ENCODE assay signal across 9 cellular contexts in genomic region chr20:34249291-34249690, GRCh38. TPM values are rescaled to one million over a fixed set of nuclear protein-coding genes. Genes with fewer than 3 reads are reported as not detected.
DNase-seq lines count a peak whose midpoint lies in the region; ATAC-seq and TF ChIP-seq lines count a peak whose summit lies in the region.
"Had no signal": no experiment of that assay in that cellular context is flagged by ENCODE, and none has a peak within 500 bp of the region (broad histone marks: within the 10 kb centered on the region; RNA-seq: fewer than 3 reads in every experiment).

No MANE protein-coding gene starts in this region.

- DNase-seq in CD8-positive, alpha-beta T cell, result no peak
- DNase-seq in H4 (ENCODE audit: low spot score), result peak; percentile 81
- DNase-seq in SK-MEL-5 (ENCODE audit: low read depth, low spot score), result peak; percentile 22
- DNase-seq in left lobe of liver (ENCODE audit: low spot score), result no peak
- no peak for DNase-seq in PC-9
- DNase-seq in uterus, result no peak
- DNase-seq in C1 segment of cervical spinal cord (lab: John Stamatoyannopoulos, UW), result no peak

- no peaks in the 10 kb centered on the region for H3K9me2 ChIP-seq in PC-9 (ENCODE audit: insufficient read depth)

- TF ChIP-seq POLR2A in uterus (IDR thresholded peaks at IDR 0.05), result no peak

- H3K27ac ChIP-seq in CD8-positive, alpha-beta T cell (ENCODE audit: low read depth, low read length), result no peak overlapping the region
- no peak overlapping the region for H3K27ac ChIP-seq in PC-9
- H3K27ac ChIP-seq in uterus, result no peak overlapping the region

- H3K36me3 ChIP-seq in CD8-positive, alpha-beta T cell (ENCODE audit: insufficient read depth, low read length), result no peaks in the 10 kb centered on the region
- no peaks in the 10 kb centered on the region for H3K36me3 ChIP-seq in PC-9 (ENCODE audit: low read depth)
- H3K36me3 ChIP-seq in uterus, result no peaks in the 10 kb centered on the region

- H4K20me1 ChIP-seq in PC-9 (ENCODE audit: insufficient read depth), result no peaks in the 10 kb centered on the region

- no peaks in the 10 kb centered on the region for H3K9me3 ChIP-seq in CD8-positive, alpha-beta T cell (ENCODE audit: low read length)
- no peaks in the 10 kb centered on the region for H3K9me3 ChIP-seq in PC-9 (ENCODE audit: insufficient read depth, low read depth)
- H3K9me3 ChIP-seq in uterus, result no peaks in the 10 kb centered on the region

- H2AFZ ChIP-seq in PC-9, result no peak overlapping the region

- no peak for ATAC-seq in CD8-positive, alpha-beta T cell
- ATAC-seq in left lobe of liver (peak; percentile 24), GM18858 (IDR thresholded peaks at IDR 0.05; ENCODE audit: unreplicated experiment) (no peak)
- ATAC-seq: Panc1 had no signal

- H3K79me2 ChIP-seq in PC-9 (ENCODE audit: low read depth), result no peaks in the 10 kb centered on the region

- no peak overlapping the region for H3K4me3 ChIP-seq in CD8-positive, alpha-beta T cell (ENCODE audit: low read depth, low read length)
- no peak overlapping the region for H3K4me3 ChIP-seq in PC-9
- H3K4me3 ChIP-seq in uterus, result no peak overlapping the region

- no peaks in the 10 kb centered on the region for H3K4me1 ChIP-seq in CD8-positive, alpha-beta T cell (ENCODE audit: insufficient read depth, low read length)
- H3K4me1 ChIP-seq in PC-9 (replicated peaks; ENCODE audit: insufficient read depth) (peaks cover 5% of the 10 kb centered on the region; the same call in 1 of the 2 replicates), uterus (no peaks in the 10 kb centered on the region)

- H3F3A ChIP-seq in PC-9 (ENCODE audit: insufficient read depth, low read depth), result no peaks in the 10 kb centered on the region

- no peak overlapping the region for H3K4me2 ChIP-seq in PC-9

- no peaks in the 10 kb centered on the region for H3K36me3 Mint-ChIP-seq in CD8-positive, alpha-beta T cell

- no peaks in the 10 kb centered on the region for H3K9me3 Mint-ChIP-seq in CD8-positive, alpha-beta T cell

- intact Hi-C loops in CD8-positive, alpha-beta T cell (cut with DNase I, micrococcal nuclease), result no loop called here
- intact Hi-C loops in PC-9 (cut with micrococcal nuclease; ENCODE audit: unreplicated experiment), result no loop called here
- intact Hi-C loops in uterus (cut with DNase I; ENCODE audit: low total_unique reads), result no loop called here

- no peaks in the 10 kb centered on the region for H3K27me3 Mint-ChIP-seq in CD8-positive, alpha-beta T cell (ENCODE audit: low read depth)

- CTCF ChIA-PET in CD8-positive, alpha-beta T cell (lab: Charles Lee), result interaction anchor here (0.7 kb wide), 2 partner anchors 47 to 507 kb away, joined by 3 to 4 read pairs; no protein-coding TSS in a partner anchor
- CTCF ChIA-PET in PC-9 (lab: Charles Lee), result no interaction called here

- TF ChIP-seq CTCF in CD8-positive, alpha-beta T cell (IDR thresholded peaks at IDR 0.05), result no peak
- TF ChIP-seq CTCF in PC-9 (conservative IDR thresholded peaks at IDR 0.05) (no peak), uterus (IDR thresholded peaks at IDR 0.05) (no peak)

- in situ Hi-C loops in SK-MEL-5 (cut with HindIII; ENCODE audit: low pct_unique_long_range_greater_than_20kb, low sequenced_read_pairs), result no loop called here

- peaks cover 9% of the 10 kb centered on the region for H3K4me1 Mint-ChIP-seq in CD8-positive, alpha-beta T cell (ENCODE audit: low read depth)

- POLR2A ChIA-PET in CD8-positive, alpha-beta T cell (lab: Charles Lee), result interaction anchor here (1.2 kb wide), 1 partner anchor 25 kb away, joined by 3 read pairs; no protein-coding TSS in a partner anchor
- POLR2A ChIA-PET in PC-9 (lab: Charles Lee; ENCODE audit: unreplicated experiment), result no interaction called here

- H3K27me3 ChIP-seq in CD8-positive, alpha-beta T cell (ENCODE audit: insufficient read depth, low read length), result no peaks in the 10 kb centered on the region
- H3K27me3 ChIP-seq in PC-9 (ENCODE audit: insufficient read depth, low read depth), result no peaks in the 10 kb centered on the region
- no peaks in the 10 kb centered on the region for H3K27me3 ChIP-seq in uterus

- peak overlapping the region; percentile 16 for H3K27ac Mint-ChIP-seq in CD8-positive, alpha-beta T cell

- BruUV-seq in PC-9 (replicated peaks; lab: Mats Ljungman, UMichigan), result no TSS peak

- no peak overlapping the region for H3K4me3 Mint-ChIP-seq in CD8-positive, alpha-beta T cell

RNA-seq across cellular contexts. Expression of gene ASIP, which starts 8.1 kb away (rescaled TPM):
- not detected for total RNA-seq in CD8-positive, alpha-beta T cell
- not detected in 2 replicates for total RNA-seq in H4 (2014; rRNA removed; shearing (Covaris generic))
- total RNA-seq in SK-MEL-5 (2014; rRNA removed; shearing (Covaris generic)), result 0.55 TPM in 1 of 2 replicates, not detected in the other
- not detected in 2 replicates for polyA plus RNA-seq in SK-MEL-5 (2015; cell fraction: cytosol; rRNA removed)
- polyA plus RNA-seq in SK-MEL-5 (2015; cell fraction: nucleus; rRNA removed), result not detected in 2 replicates
- total RNA-seq in left lobe of liver (0.55 TPM), PC-9 (2021) (not detected in 2 replicates), uterus (not detected)

RNA-seq across cellular contexts. Expression of gene AHCY, which starts 53.9 kb away (rescaled TPM):
- total RNA-seq in CD8-positive, alpha-beta T cell, result 10 to 100 TPM; 16.1 to 17.8 TPM
- 154 and 162 TPM in 2 replicates for total RNA-seq in H4 (2014; rRNA removed; shearing (Covaris generic))
- 251 and 264 TPM in 2 replicates for total RNA-seq in SK-MEL-5 (2014; rRNA removed; shearing (Covaris generic))
- 296 and 338 TPM in 2 replicates for polyA plus RNA-seq in SK-MEL-5 (2015; cell fraction: cytosol; rRNA removed)
- polyA plus RNA-seq in SK-MEL-5 (2015; cell fraction: nucleus; rRNA removed), result 233 and 235 TPM in 2 replicates
- total RNA-seq in left lobe of liver (115 TPM), PC-9 (2021) (247 and 273 TPM in 2 replicates), uterus (10 to 100 TPM; 53.8 to 82.7 (median 73.3) TPM)

Comparison
In these comparisons a context has a peak if more than half of its experiments do, and no peak if none do; other contexts are left out.
1. DNase-seq: peak in H4 (single experiment) and SK-MEL-5 (single experiment); none in CD8-positive, alpha-beta T cell (0 of 7), left lobe of liver (single experiment), PC-9 (0 of 2), uterus (0 of 2) and C1 segment of cervical spinal cord (0 of 14).